In genomic region chr17:55263565-55264272, GRCh38 we compare ENCODE assay signal across 8 cellular contexts. TPM values are rescaled to one million over a fixed set of nuclear protein-coding genes. Genes with fewer than 3 reads are reported as not detected.
DNase-seq lines count a peak whose midpoint lies in the region; ATAC-seq and TF ChIP-seq lines count a peak whose summit lies in the region.

No MANE protein-coding gene starts in this region.

- peak overlapping the region; percentile 17 to 88 (median 75) for H3K4me3 ChIP-seq in dorsolateral prefrontal cortex
- peak overlapping the region; percentile 11 to 13 for H3K4me3 ChIP-seq in aorta (ENCODE audit: low read length in 2 of 2)

- POLR2A ChIA-PET in naive thymus-derived CD8-positive, alpha-beta T cell (lab: Charles Lee): interaction anchor here (0.7 to 3.5 kb wide), 2 partner anchors 26 to 37 kb away, joined by 3 to 22 read pairs; no protein-coding TSS in a partner anchor

- peaks cover 0 to 6% (median 0%) of the 10 kb centered on the region in 3 donors for H3K36me3 Mint-ChIP-seq in naive thymus-derived CD8-positive, alpha-beta T cell

- peaks cover 2 to 6% of the 10 kb centered on the region in 2 donors for H3K4me1 ChIP-seq in aorta (ENCODE audit: control insufficient read depth in 1 of 2, insufficient read depth in 2 of 2, low read length in 2 of 2)

- no peaks in the 10 kb centered on the region for H3K36me3 ChIP-seq in aorta (ENCODE audit: control insufficient read depth in 1 of 2, insufficient read depth in 2 of 2, low read length in 1 of 2)

- H3K4me1 Mint-ChIP-seq in naive thymus-derived CD8-positive, alpha-beta T cell: peaks cover 7 to 28% (median 22%) of the 10 kb centered on the region in 4 donors

- H3K27me3 ChIP-seq in dorsolateral prefrontal cortex (peaks cover 0 to 5% (median 0%) of the 10 kb centered on the region in 45 donors), aorta (ENCODE audit: control insufficient read depth in 1 of 2, insufficient read depth in 2 of 2, low read length in 1 of 2) (no peaks in the 10 kb centered on the region)

- H3K9me3 Mint-ChIP-seq in naive thymus-derived CD8-positive, alpha-beta T cell: peaks cover 0 to 6% (median 3%) of the 10 kb centered on the region in 9 donors

- peak; percentile 6 for DNase-seq in stimulated activated CD4-positive, alpha-beta T cell treated with anti-CD3 and anti-CD28 coated beads, Interleukin-4, amount 100 ng/mL, for 1 hour
- no peak for DNase-seq in stimulated activated CD4-positive, alpha-beta T cell treated with anti-CD3 and anti-CD28 coated beads, Interleukin-2, amount 100 ng/mL, for 48 hours
- no peak for DNase-seq in dorsolateral prefrontal cortex
- DNase-seq in naive thymus-derived CD8-positive, alpha-beta T cell: peak in 3 of 10 donors; percentile 14 to 29 (median 25)
- no peak for DNase-seq in aorta
- DNase-seq in pons (ENCODE audit: low spot score): no peak

- intact Hi-C loops in dorsolateral prefrontal cortex (cut with DNase I) (loop anchor here (1.0 to 10.0 kb wide), 3 partner anchors 25 to 299 kb away; partner anchors contain the start of genes COX11 (in 1 of the 2) and STXBP4 (in 1 of the 2)), aorta (cut with DNase I) (loop anchor here (2.0 to 5.0 kb wide), 3 partner anchors 25 to 34 kb away; no protein-coding TSS in a partner anchor)

- no peak for TF ChIP-seq CTCF in dorsolateral prefrontal cortex (IDR thresholded peaks at IDR 0.05 in 54 of 56, conservative IDR thresholded peaks at IDR 0.05 in 2 of 56; ENCODE audit: low read depth in 1 of 56, partially characterized antibody in 56 of 56)

- H3K27ac ChIP-seq in dorsolateral prefrontal cortex: peak overlapping the region in 5 of 59 donors; percentile 0 to 70 (median 6)
- no peak overlapping the region for H3K27ac ChIP-seq in aorta (ENCODE audit: low read depth in 1 of 2, low read length in 2 of 2)

- peak overlapping the region in 3 of 10 donors; percentile 5 to 79 (median 60) for H3K27ac Mint-ChIP-seq in naive thymus-derived CD8-positive, alpha-beta T cell

- H3K4me3 Mint-ChIP-seq in naive thymus-derived CD8-positive, alpha-beta T cell: peak overlapping the region; percentile 75 to 88 (median 82)

- no peaks in the 10 kb centered on the region for H3K9me3 ChIP-seq in aorta (ENCODE audit: control insufficient read depth, low read length)

- 13 to 14% methylated on average over 30 of the region's 30 CpGs for WGBS in aorta, 2 donors

- ATAC-seq in naive thymus-derived CD8-positive, alpha-beta T cell: peak; percentile 21 to 29
- ATAC-seq in aorta (ENCODE audit: low FRiP score) (no peak), GM19324 (IDR thresholded peaks at IDR 0.05; ENCODE audit: low FRiP score, unreplicated experiment) (no peak), GM18511 (IDR thresholded peaks at IDR 0.05; ENCODE audit: unreplicated experiment) (no peak)

- peaks cover 44 to 76% (median 64%) of the 10 kb centered on the region in 5 donors for H3K27me3 Mint-ChIP-seq in naive thymus-derived CD8-positive, alpha-beta T cell

RNA-seq across cellular contexts. Expression of gene HLF, which starts 1.0 kb away (rescaled TPM):
- 100 to 1,000 TPM in 94 of 120 experiments, 10 to 100 TPM in 26; 36.7 to 194 (median 124) TPM for total RNA-seq in dorsolateral prefrontal cortex
- total RNA-seq in naive thymus-derived CD8-positive, alpha-beta T cell: under 1 TPM; 0.49 TPM
- polyA plus RNA-seq in naive thymus-derived CD8-positive, alpha-beta T cell: under 1 TPM in 1 of 3 donors, not detected in 2; 0.03 TPM
- total RNA-seq in aorta: 10 to 100 TPM in 1 of 2 donors, 1 to 10 TPM in 1; 5.8 to 12.4 TPM
- polyA plus RNA-seq in aorta: 10 to 100 TPM in 1 of 2 donors, 1 to 10 TPM in 1; 2.0 to 11.8 TPM

Comparison
In these comparisons a context has a peak if more than half of its experiments do, and no peak if none do; other contexts are left out.
1. ATAC-seq: peak in naive thymus-derived CD8-positive, alpha-beta T cell (2 of 2); none in aorta (single experiment), GM19324 (single experiment) and GM18511 (single experiment).
2. RNA of gene HLF, which starts 1.0 kb away (total RNA-seq): 36.7 to 194 TPM in dorsolateral prefrontal cortex and 5.8 to 12.4 TPM in aorta; 0.49 TPM in naive thymus-derived CD8-positive, alpha-beta T cell; every median in the first group is over 4 times any median in the second.